Comparison of ENCODE assay signal across 25 cellular contexts in genomic region chr1:229448845-229449244, GRCh38. TPM values are rescaled to one million over a fixed set of nuclear protein-coding genes. Genes with fewer than 3 reads are reported as not detected.
DNase-seq lines count a peak whose midpoint lies in the region; ATAC-seq lines count a peak whose summit lies in the region.
"Had no signal": no experiment of that assay in that cellular context is flagged by ENCODE, and none has a peak within 500 bp of the region (broad histone marks: within the 10 kb centered on the region; RNA-seq: fewer than 3 reads in every experiment).

No MANE protein-coding gene starts in this region.

- WGBS in right cardiac atrium, result 43% methylated on average over 2 of the region's 2 CpGs

- H3K9me3 ChIP-seq in right cardiac atrium (ENCODE audit: control insufficient read depth, low read length), result no peaks in the 10 kb centered on the region
- H3K9me3 ChIP-seq: BE2C, MG63 had no signal

- no peaks in the 10 kb centered on the region for H3K27me3 Mint-ChIP-seq in activated CD4-positive, alpha-beta T cell treated with anti-CD3 and anti-CD28 coated beads, Interleukin-2, amount 10 ng/mL, durations not matched to agents 7 days and 5 days

- H3K4me1 Mint-ChIP-seq in activated CD4-positive, alpha-beta T cell treated with anti-CD3 and anti-CD28 coated beads, Interleukin-2, amount 10 ng/mL, durations not matched to agents 7 days and 5 days, result no peaks in the 10 kb centered on the region
- H3K4me1 Mint-ChIP-seq: CD14-positive monocyte, GM23338 had no signal

- peaks cover 41% of the 10 kb centered on the region for H3K36me3 Mint-ChIP-seq in activated CD4-positive, alpha-beta T cell treated with anti-CD3 and anti-CD28 coated beads, Interleukin-2, amount 10 ng/mL, durations not matched to agents 7 days and 5 days (ENCODE audit: low read depth)

- H3K4me1 ChIP-seq in right cardiac atrium (ENCODE audit: control insufficient read depth, insufficient read depth, low read length), result no peaks in the 10 kb centered on the region
- H3K4me1 ChIP-seq: BE2C had no signal

- H3K27ac ChIP-seq in right cardiac atrium (ENCODE audit: low read length), result peak overlapping the region; percentile 30
- H3K27ac ChIP-seq: SK-N-MC had no signal

- no peak overlapping the region for H3K4me3 Mint-ChIP-seq in activated CD4-positive, alpha-beta T cell treated with anti-CD3 and anti-CD28 coated beads, Interleukin-2, amount 10 ng/mL, durations not matched to agents 7 days and 5 days
- H3K4me3 Mint-ChIP-seq: CD14-positive monocyte, GM23338, H9 had no signal

- ATAC-seq in right cardiac atrium, result peak in 1 of 2 donors; percentile 29
- ATAC-seq in Right ventricle myocardium inferior, result no peak
- ATAC-seq: GM23338 had no signal

- H3K4me3 ChIP-seq in right cardiac atrium (ENCODE audit: low read length), result no peak overlapping the region
- H3K4me3 ChIP-seq: GM23338, MG63, SK-N-MC had no signal

- H3K27ac Mint-ChIP-seq in activated CD4-positive, alpha-beta T cell treated with anti-CD3 and anti-CD28 coated beads, Interleukin-2, amount 10 ng/mL, durations not matched to agents 7 days and 5 days, result peak overlapping the region; percentile 16
- H3K27ac Mint-ChIP-seq: GM23338, H9 had no signal

- CTCF ChIA-PET in activated CD4-positive, alpha-beta T cell treated with anti-CD3 and anti-CD28 coated beads, Interleukin-2, amount 10 ng/mL, durations not matched to agents 7 days and 5 days (lab: Charles Lee), result interaction anchor here (0.7 to 0.9 kb wide), 2 partner anchors 33 to 46 kb away, joined by 3 read pairs; no protein-coding TSS in a partner anchor

- H3K9me3 Mint-ChIP-seq in activated CD4-positive, alpha-beta T cell treated with anti-CD3 and anti-CD28 coated beads, Interleukin-2, amount 10 ng/mL, durations not matched to agents 7 days and 5 days, result no peaks in the 10 kb centered on the region
- H3K9me3 Mint-ChIP-seq: GM23338, H9 had no signal

- DNase-seq in activated CD4-positive, alpha-beta T cell treated with anti-CD3 and anti-CD28 coated beads, Interleukin-2, amount 10 ng/mL, durations not matched to agents 7 days and 5 days, result no peak
- DNase-seq in activated CD4-positive, alpha-beta T cell treated with anti-CD3 and anti-CD28 coated beads, Interleukin-2, amount 50 U/mL, for 4 hours, result no peak
- no peak for DNase-seq in right cardiac atrium
- DNase-seq in Right ventricle myocardium inferior (ENCODE audit: missing footprints), result no peak
- DNase-seq in foreskin melanocyte, result peak; percentile 41
- DNase-seq in NCI-H1417 (lab: John Stamatoyannopoulos, UW), result no peak
- DNase-seq in activated naive CD4-positive, alpha-beta T cell treated with Interleukin-2 at 50 U/mL for 16 hours, result no peak
- DNase-seq in NCI-H2171 (lab: John Stamatoyannopoulos, UW), result no peak
- DNase-seq: 8988T, ACHN, BE2C, DMS153, DND-41, H9, KG1, MG63, NCI-H1105 treated with DMSO at 0.1 percent for 48 hours, NCI-H2029, NCI-H446 treated with DMSO at 0.1 percent for 48 hours, NCI-H526 treated with DMSO at 0.1 percent for 48 hours, RPMI8226, SHP77 treated with DMSO at 0.1 percent for 48 hours had no signal

- POLR2A ChIA-PET in activated CD4-positive, alpha-beta T cell treated with anti-CD3 and anti-CD28 coated beads, Interleukin-2, amount 10 ng/mL, durations not matched to agents 7 days and 5 days (lab: Charles Lee), result no interaction called here

- intact Hi-C loops in right cardiac atrium (cut with DNase I) (no loop called here), Right ventricle myocardium inferior (cut with DNase I) (no loop called here)

- H3K27me3 ChIP-seq in right cardiac atrium (ENCODE audit: control insufficient read depth, insufficient read depth), result no peaks in the 10 kb centered on the region
- H3K27me3 ChIP-seq: BE2C, MG63 had no signal

RNA-seq across cellular contexts. Expression of gene ACTA1, which starts 15.0 kb away (rescaled TPM):
- not detected for total RNA-seq in activated CD4-positive, alpha-beta T cell treated with anti-CD3 and anti-CD28 coated beads, Interleukin-2, amount 10 ng/mL, durations not matched to agents 7 days and 5 days
- total RNA-seq in right cardiac atrium (100 to 1,000 TPM in 3 of 4 donors, 10 to 100 TPM in 1; 54.5 to 833 (median 171) TPM), Right ventricle myocardium inferior (1,694 TPM)
- 1,262 TPM for polyA plus RNA-seq in right cardiac atrium
- polyA plus RNA-seq: CD14-positive monocyte had no signal

RNA-seq across cellular contexts. Expression of gene NUP133, which starts 59.3 kb away (rescaled TPM):
- total RNA-seq in activated CD4-positive, alpha-beta T cell treated with anti-CD3 and anti-CD28 coated beads, Interleukin-2, amount 10 ng/mL, durations not matched to agents 7 days and 5 days, result 10 to 100 TPM; 45.2 to 46.0 TPM
- total RNA-seq in right cardiac atrium, result 10 to 100 TPM; 27.7 to 32.6 (median 29.9) TPM
- 11.8 TPM for polyA plus RNA-seq in right cardiac atrium
- 27.9 TPM for total RNA-seq in Right ventricle myocardium inferior

Comparison
In these comparisons a context has a peak if more than half of its experiments do, and no peak if none do; other contexts are left out.
1. RNA of gene ACTA1, which starts 15.0 kb away (total RNA-seq): 1,694 TPM in Right ventricle myocardium inferior (single experiment) and 54.5 to 833 TPM in right cardiac atrium; not detected in activated CD4-positive, alpha-beta T cell treated with anti-CD3 and anti-CD28 coated beads, Interleukin-2, amount 10 ng/mL, durations not matched to agents 7 days and 5 days; every median in the first group is over 10 times any median in the second.